In genomic region chr1:204150702-204151561, GRCh38 we compare ENCODE assay signal across 8 cellular contexts. TPM values are rescaled to one million over a fixed set of nuclear protein-coding genes. Genes with fewer than 3 reads are reported as not detected.
DNase-seq lines count a peak whose midpoint lies in the region; ATAC-seq lines count a peak whose summit lies in the region.

No MANE protein-coding gene starts in this region.

- ATAC-seq in naive thymus-derived CD8-positive, alpha-beta T cell: peak; percentile 27 to 33
- ATAC-seq in GM21717 (IDR thresholded peaks at IDR 0.05; ENCODE audit: unreplicated experiment) (no peak), GM21737 (IDR thresholded peaks at IDR 0.05; ENCODE audit: unreplicated experiment) (no peak), HG03354 (IDR thresholded peaks at IDR 0.05; ENCODE audit: poor library complexity, severe bottlenecking, unreplicated experiment) (no peak)

- no peaks in the 10 kb centered on the region for H3K36me3 ChIP-seq in endocrine pancreas (ENCODE audit: control insufficient read depth, insufficient read depth, low read length)

- H3K27me3 ChIP-seq in endocrine pancreas (ENCODE audit: control insufficient read depth, insufficient read depth, low read length): no peaks in the 10 kb centered on the region

- peak overlapping the region; percentile 69 to 88 (median 70) for H3K4me3 Mint-ChIP-seq in naive thymus-derived CD8-positive, alpha-beta T cell

- H3K4me3 ChIP-seq in endocrine pancreas (ENCODE audit: control insufficient read depth, insufficient read depth, low read length): no peak overlapping the region

- peak overlapping the region in 6 of 10 donors; percentile 52 to 87 (median 66) for H3K27ac Mint-ChIP-seq in naive thymus-derived CD8-positive, alpha-beta T cell

- H3K9me3 Mint-ChIP-seq in naive thymus-derived CD8-positive, alpha-beta T cell: no peaks in the 10 kb centered on the region

- peak; percentile 38 for DNase-seq in AG08396 (ENCODE audit: low spot score)
- peak; percentile 40 for DNase-seq in NCI-H69 (lab: John Stamatoyannopoulos, UW)
- peak in 5 of 10 donors; percentile 4 to 29 (median 12) for DNase-seq in naive thymus-derived CD8-positive, alpha-beta T cell
- no peak for DNase-seq in foreskin melanocyte

- H3K4me1 ChIP-seq in endocrine pancreas (ENCODE audit: control insufficient read depth, insufficient read depth, low read length): no peaks in the 10 kb centered on the region

- H3K36me3 Mint-ChIP-seq in naive thymus-derived CD8-positive, alpha-beta T cell: no peaks in the 10 kb centered on the region

- peak overlapping the region; percentile 45 for H3K9ac ChIP-seq in endocrine pancreas (ENCODE audit: control insufficient read depth, insufficient read depth, low read length)

- POLR2A ChIA-PET in naive thymus-derived CD8-positive, alpha-beta T cell (lab: Charles Lee): interaction anchor here (1.3 kb wide), 1 partner anchor 12 kb away, joined by 4 read pairs; no protein-coding TSS in a partner anchor

- peaks cover 5 to 15% (median 7%) of the 10 kb centered on the region in 4 donors for H3K4me1 Mint-ChIP-seq in naive thymus-derived CD8-positive, alpha-beta T cell

- H3K9me3 ChIP-seq in endocrine pancreas (ENCODE audit: control insufficient read depth, low read length): no peaks in the 10 kb centered on the region

- no peaks in the 10 kb centered on the region for H3K27me3 Mint-ChIP-seq in naive thymus-derived CD8-positive, alpha-beta T cell

RNA-seq across cellular contexts. Expression of gene ETNK2, which starts 0.9 kb away (rescaled TPM):
- 1 to 10 TPM; 4.2 to 5.2 TPM for total RNA-seq in naive thymus-derived CD8-positive, alpha-beta T cell
- 1 to 10 TPM; 3.8 to 4.2 (median 4.2) TPM for polyA plus RNA-seq in naive thymus-derived CD8-positive, alpha-beta T cell

RNA-seq across cellular contexts. Expression of gene REN, which starts 15.2 kb away (rescaled TPM):
- total RNA-seq in naive thymus-derived CD8-positive, alpha-beta T cell: not detected
- polyA plus RNA-seq in naive thymus-derived CD8-positive, alpha-beta T cell: not detected

RNA-seq across cellular contexts. Expression of gene KISS1, which starts 45.4 kb away (rescaled TPM):
- not detected for total RNA-seq in naive thymus-derived CD8-positive, alpha-beta T cell
- not detected for polyA plus RNA-seq in naive thymus-derived CD8-positive, alpha-beta T cell

Comparison
In these comparisons a context has a peak if more than half of its experiments do, and no peak if none do; other contexts are left out.
1. ATAC-seq: peak in naive thymus-derived CD8-positive, alpha-beta T cell (2 of 2); none in GM21717 (single experiment), GM21737 (single experiment) and HG03354 (single experiment).